ENCODE assay signal across 8 cellular contexts in the genomic region with DNA sequence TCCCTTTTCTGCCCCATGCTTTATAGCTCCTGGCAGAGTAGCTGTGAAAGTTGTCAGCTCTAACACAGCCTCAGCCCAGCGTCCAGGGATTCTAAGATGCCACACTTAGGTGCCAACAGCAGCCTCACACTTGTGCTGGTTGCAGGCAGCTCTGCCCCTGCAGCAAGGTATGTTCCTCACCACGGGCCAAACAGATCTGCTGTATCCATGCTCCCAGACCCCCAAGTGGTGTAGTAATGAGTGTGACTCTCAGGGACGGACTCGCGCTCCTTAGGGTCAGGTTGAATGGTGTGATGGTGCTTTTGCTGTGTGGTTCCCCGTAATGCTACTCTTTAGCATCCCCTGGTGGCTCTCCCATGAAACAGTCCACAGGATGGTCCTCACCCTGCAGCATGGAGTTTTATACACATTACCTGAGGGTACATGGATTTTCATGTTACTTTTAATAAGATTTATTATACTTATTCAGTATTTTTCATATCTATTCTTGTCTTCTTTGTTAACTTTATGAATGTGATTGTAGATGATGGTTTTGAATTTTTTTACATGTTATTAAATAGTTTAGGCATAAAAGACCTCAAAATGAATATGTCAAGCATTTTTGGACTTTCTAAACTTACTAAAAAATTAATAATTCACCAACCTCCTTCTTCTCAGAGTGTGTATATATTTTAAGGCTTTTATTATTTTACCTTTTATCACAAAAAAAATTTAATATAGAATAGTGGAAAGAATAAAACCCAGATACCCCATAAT.
DNase-seq lines count a peak whose midpoint lies in the region; ATAC-seq, FAIRE-seq and TF ChIP-seq lines count a peak whose summit lies in the region.

No MANE protein-coding gene starts in this region.

- H3K27me3 Mint-ChIP-seq in activated CD8-positive, alpha-beta memory T cell treated with anti-CD3 and anti-CD28 coated beads, Interleukin-2, amount 10 ng/mL, durations not matched to agents 7 days and 5 days = no peaks in the 10 kb centered on the region
- peaks cover 41% of the 10 kb centered on the region for H3K27me3 Mint-ChIP-seq in neural crest cell (ENCODE audit: low read depth)

- no peaks in the 10 kb centered on the region for H3K9me3 Mint-ChIP-seq in activated CD8-positive, alpha-beta memory T cell treated with anti-CD3 and anti-CD28 coated beads, Interleukin-2, amount 10 ng/mL, durations not matched to agents 7 days and 5 days (ENCODE audit: low read depth)
- H3K9me3 Mint-ChIP-seq in neural crest cell = no peaks in the 10 kb centered on the region

- no peaks in the 10 kb centered on the region for H3K4me1 Mint-ChIP-seq in activated CD8-positive, alpha-beta memory T cell treated with anti-CD3 and anti-CD28 coated beads, Interleukin-2, amount 10 ng/mL, durations not matched to agents 7 days and 5 days
- H3K4me1 Mint-ChIP-seq in neural crest cell = no peaks in the 10 kb centered on the region

- no peaks in the 10 kb centered on the region for H3K36me3 Mint-ChIP-seq in activated CD8-positive, alpha-beta memory T cell treated with anti-CD3 and anti-CD28 coated beads, Interleukin-2, amount 10 ng/mL, durations not matched to agents 7 days and 5 days
- H3K36me3 Mint-ChIP-seq in neural crest cell (ENCODE audit: low read depth) = no peaks in the 10 kb centered on the region

- no peak overlapping the region for H3K4me3 Mint-ChIP-seq in activated CD8-positive, alpha-beta memory T cell treated with anti-CD3 and anti-CD28 coated beads, Interleukin-2, amount 10 ng/mL, durations not matched to agents 7 days and 5 days
- no peak overlapping the region for H3K4me3 Mint-ChIP-seq in neural crest cell

- TF ChIP-seq CTCF in BE2C (IDR thresholded peaks at IDR 0.05; ENCODE audit: low read depth, low read length) (peak; percentile 100), neural crest cell (conservative IDR thresholded peaks at IDR 0.05) (peak; percentile 93)

- FAIRE-seq in GM18507 (lab: Jason Lieb, UNC) = no peak

- no peak overlapping the region for H3K27ac Mint-ChIP-seq in activated CD8-positive, alpha-beta memory T cell treated with anti-CD3 and anti-CD28 coated beads, Interleukin-2, amount 10 ng/mL, durations not matched to agents 7 days and 5 days
- H3K27ac Mint-ChIP-seq in neural crest cell (ENCODE audit: unreplicated experiment) = no peak overlapping the region

- H3K4me3 ChIP-seq in BE2C (ENCODE audit: low read depth, low read length) = no peak overlapping the region

- H3K4me1 ChIP-seq in BE2C = no peaks in the 10 kb centered on the region

- peak; percentile 71 for ATAC-seq in HG03039 (IDR thresholded peaks at IDR 0.05; ENCODE audit: unreplicated experiment)
- ATAC-seq in activated CD8-positive, alpha-beta memory T cell treated with anti-CD3 and anti-CD28 coated beads, Interleukin-2, amount 10 ng/mL, durations not matched to agents 7 days and 5 days = peak; percentile 84

- no peaks in the 10 kb centered on the region for H3K36me3 ChIP-seq in BE2C

- CTCF ChIA-PET in activated CD8-positive, alpha-beta memory T cell treated with anti-CD3 and anti-CD28 coated beads, Interleukin-2, amount 10 ng/mL, durations not matched to agents 7 days and 5 days (lab: Charles Lee) = interaction anchor here (0.7 to 1.1 kb wide), 5 partner anchors 9 to 544 kb away, joined by 3 read pairs; no protein-coding TSS in a partner anchor

- DNase-seq in BE2C = peak; percentile 61
- peak; percentile 36 for DNase-seq in GM18507 (ENCODE audit: extremely low spot score, insufficient read length, low read depth)
- DNase-seq in NCI-H510A (lab: John Stamatoyannopoulos, UW) = peak; percentile 1
- DNase-seq in activated CD8-positive, alpha-beta memory T cell treated with anti-CD3 and anti-CD28 coated beads, Interleukin-2, amount 10 ng/mL, durations not matched to agents 7 days and 5 days = peak; percentile 48
- DNase-seq in fibroblast of peridontal ligament (ENCODE audit: extremely low read depth) = peak; percentile 26
- peak; percentile 52 for DNase-seq in neural crest cell (ENCODE audit: low read depth, low spot score)
- DNase-seq in activated gamma-delta T cell (lab: John Stamatoyannopoulos, UW) = no peak

- no peaks in the 10 kb centered on the region for H3K9me3 ChIP-seq in BE2C

- peaks cover 7% of the 10 kb centered on the region for H3K27me3 ChIP-seq in BE2C
